8 cellular contexts compared by ENCODE assay signal in the genomic region with DNA sequence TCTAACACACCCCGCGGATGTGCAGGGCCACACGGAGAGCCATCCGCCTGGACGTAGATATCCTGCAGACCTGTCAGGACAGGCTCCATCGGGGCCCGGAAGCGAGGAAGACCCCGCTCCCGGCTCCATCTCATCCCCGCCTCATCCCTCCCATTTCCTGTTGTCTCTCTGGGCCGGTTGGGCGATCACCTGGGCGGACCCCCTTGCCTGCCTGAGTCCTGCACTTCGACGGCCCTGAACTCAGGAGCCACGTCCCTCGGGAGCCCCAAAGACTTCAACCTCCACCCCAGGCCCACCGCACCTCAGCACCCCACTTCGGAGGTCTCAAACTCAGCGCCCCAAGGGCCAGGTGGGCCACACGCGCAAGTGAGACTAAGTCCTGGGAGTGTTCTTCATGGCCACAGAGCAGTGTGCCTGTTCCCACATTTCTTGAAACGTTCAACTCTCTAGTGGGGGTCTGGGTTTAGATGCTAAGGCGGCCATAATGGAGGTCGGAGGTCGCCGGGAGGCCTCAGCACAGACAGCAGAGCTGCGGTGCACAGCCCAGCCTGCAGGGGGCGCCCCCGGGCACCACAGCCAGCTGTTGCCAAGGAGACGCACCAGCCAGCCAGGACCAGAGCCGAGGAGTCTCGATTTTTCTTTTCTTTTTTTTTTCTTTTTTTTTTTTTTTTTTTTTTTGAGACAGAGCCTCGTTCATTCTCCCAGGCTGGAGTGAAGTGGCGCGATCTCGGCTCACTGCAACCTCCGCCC. TPM values are rescaled to one million over a fixed set of nuclear protein-coding genes. Genes with fewer than 3 reads are reported as not detected.
A peak's percentile ranks its signal among the peaks of the same experiment; 100 is the strongest.
DNase-seq lines count a peak whose midpoint lies in the region; ATAC-seq and TF ChIP-seq lines count a peak whose summit lies in the region.

No MANE protein-coding gene starts in this region.

- no peak overlapping the region for H3K4me3 ChIP-seq in DND-41 (ENCODE audit: low read depth in 1 of 2, low read length in 2 of 2)
- no peak overlapping the region for H3K4me3 ChIP-seq in LNCaP clone FGC (ENCODE audit: low read depth, low read length)
- no peak overlapping the region for H3K4me3 ChIP-seq in fibroblast of the aortic adventitia (ENCODE audit: low read depth, low read length)

- CTCF ChIA-PET in activated CD8-positive, alpha-beta memory T cell treated with anti-CD3 and anti-CD28 coated beads, Interleukin-2, amount 10 ng/mL, durations not matched to agents 7 days and 5 days (lab: Charles Lee), result interaction anchor here (0.5 to 1.0 kb wide), 5 partner anchors 19 to 336 kb away, joined by 3 read pairs; no protein-coding TSS in a partner anchor

- no peaks in the 10 kb centered on the region for H3K36me3 ChIP-seq in DND-41 (ENCODE audit: insufficient read depth, low read length)

- H3K4me3 Mint-ChIP-seq in activated CD8-positive, alpha-beta memory T cell treated with anti-CD3 and anti-CD28 coated beads, Interleukin-2, amount 10 ng/mL, durations not matched to agents 7 days and 5 days, result no peak overlapping the region

- no peak overlapping the region for H3K4me2 ChIP-seq in DND-41 (ENCODE audit: insufficient read depth, low read length)

- H3K4me1 Mint-ChIP-seq in activated CD8-positive, alpha-beta memory T cell treated with anti-CD3 and anti-CD28 coated beads, Interleukin-2, amount 10 ng/mL, durations not matched to agents 7 days and 5 days, result no peaks in the 10 kb centered on the region

- peak; percentile 58 for DNase-seq in DND-41
- no peak for DNase-seq in LNCaP clone FGC (ENCODE audit: low read depth)
- DNase-seq in activated CD8-positive, alpha-beta memory T cell treated with anti-CD3 and anti-CD28 coated beads, Interleukin-2, amount 10 ng/mL, durations not matched to agents 7 days and 5 days, result peak; percentile 62
- no peak for DNase-seq in fibroblast of the aortic adventitia (ENCODE audit: low read depth)
- DNase-seq in stimulated activated CD4-positive, alpha-beta T cell treated with anti-CD3 and anti-CD28 coated beads, Interleukin-2, amount 100 ng/mL, for 48 hours, result peak; percentile 56 to 69

- H3K79me2 ChIP-seq in DND-41 (ENCODE audit: insufficient read depth, low read length), result no peaks in the 10 kb centered on the region

- no peak overlapping the region for H3K27ac ChIP-seq in DND-41 (ENCODE audit: low read length)

- no peak overlapping the region for H3K9ac ChIP-seq in DND-41 (ENCODE audit: low read depth, low read length)

- H3K9me3 ChIP-seq in DND-41 (ENCODE audit: insufficient read depth, low read length, severe bottlenecking), result no peaks in the 10 kb centered on the region

- no peaks in the 10 kb centered on the region for H3K36me3 Mint-ChIP-seq in activated CD8-positive, alpha-beta memory T cell treated with anti-CD3 and anti-CD28 coated beads, Interleukin-2, amount 10 ng/mL, durations not matched to agents 7 days and 5 days

- TF ChIP-seq CTCF in DND-41 (IDR thresholded peaks at IDR 0.05; ENCODE audit: borderline replicate concordance, extremely low read depth, low read length, poor library complexity, severe bottlenecking) (peak; percentile 77), LNCaP clone FGC (IDR thresholded peaks at IDR 0.05; ENCODE audit: control insufficient read depth, extremely low read depth, insufficient read depth) (peak; percentile 74), fibroblast of the aortic adventitia (IDR thresholded peaks at IDR 0.05; ENCODE audit: insufficient read depth, low read length) (peak; percentile 52)

- no peaks in the 10 kb centered on the region for H3K9me3 Mint-ChIP-seq in activated CD8-positive, alpha-beta memory T cell treated with anti-CD3 and anti-CD28 coated beads, Interleukin-2, amount 10 ng/mL, durations not matched to agents 7 days and 5 days (ENCODE audit: low read depth)

- H4K20me1 ChIP-seq in DND-41 (ENCODE audit: insufficient read depth, low read length), result peaks cover 4% of the 10 kb centered on the region; the same call in 1 of the 2 replicates

- peaks cover 2% of the 10 kb centered on the region for H3K27me3 Mint-ChIP-seq in activated CD8-positive, alpha-beta memory T cell treated with anti-CD3 and anti-CD28 coated beads, Interleukin-2, amount 10 ng/mL, durations not matched to agents 7 days and 5 days

- peaks cover 5% of the 10 kb centered on the region for H3K27me3 ChIP-seq in DND-41 (ENCODE audit: insufficient read depth, low read length, poor library complexity)

- no peak overlapping the region for H2AFZ ChIP-seq in DND-41 (ENCODE audit: low read depth, low read length)

- no peak overlapping the region for H3K27ac Mint-ChIP-seq in activated CD8-positive, alpha-beta memory T cell treated with anti-CD3 and anti-CD28 coated beads, Interleukin-2, amount 10 ng/mL, durations not matched to agents 7 days and 5 days

- H3K4me1 ChIP-seq in DND-41 (ENCODE audit: insufficient read depth, low read length), result no peaks in the 10 kb centered on the region

- ATAC-seq in DND-41 (ENCODE audit: insufficient read depth, low read depth) (peak; percentile 68; the same call in 2 of the 3 replicates), GM21528 (IDR thresholded peaks at IDR 0.05; ENCODE audit: low FRiP score, unreplicated experiment) (no peak), HG03565 (IDR thresholded peaks at IDR 0.05; ENCODE audit: unreplicated experiment) (no peak), GM19455 (IDR thresholded peaks at IDR 0.05; ENCODE audit: unreplicated experiment) (no peak)
- ATAC-seq in activated CD8-positive, alpha-beta memory T cell treated with anti-CD3 and anti-CD28 coated beads, Interleukin-2, amount 10 ng/mL, durations not matched to agents 7 days and 5 days, result peak; percentile 55

RNA-seq across cellular contexts. Expression of a gene that starts 26.0 kb away (rescaled TPM):
- total RNA-seq in activated CD8-positive, alpha-beta memory T cell treated with anti-CD3 and anti-CD28 coated beads, Interleukin-2, amount 10 ng/mL, durations not matched to agents 7 days and 5 days, result 10 to 100 TPM; 37.4 to 41.4 TPM
- 21.8 and 30.8 TPM in 2 replicates for total RNA-seq in fibroblast of the aortic adventitia (ENCODE audit: low replicate concordance)

Comparison
In these comparisons a context has a peak if more than half of its experiments do, and no peak if none do; other contexts are left out.
1. ATAC-seq: peak in DND-41 (single experiment) and activated CD8-positive, alpha-beta memory T cell treated with anti-CD3 and anti-CD28 coated beads, Interleukin-2, amount 10 ng/mL, durations not matched to agents 7 days and 5 days (single experiment); none in GM21528 (single experiment), HG03565 (single experiment) and GM19455 (single experiment).
2. DNase-seq: peak in DND-41 (single experiment), activated CD8-positive, alpha-beta memory T cell treated with anti-CD3 and anti-CD28 coated beads, Interleukin-2, amount 10 ng/mL, durations not matched to agents 7 days and 5 days (single experiment) and stimulated activated CD4-positive, alpha-beta T cell treated with anti-CD3 and anti-CD28 coated beads, Interleukin-2, amount 100 ng/mL, for 48 hours (2 of 2); none in LNCaP clone FGC (single experiment) and fibroblast of the aortic adventitia (single experiment).
3. Peak in every context shown above with its lines, with median percentiles within 50 percentile points of each other: CTCF ChIP-seq.